In the genomic region with DNA sequence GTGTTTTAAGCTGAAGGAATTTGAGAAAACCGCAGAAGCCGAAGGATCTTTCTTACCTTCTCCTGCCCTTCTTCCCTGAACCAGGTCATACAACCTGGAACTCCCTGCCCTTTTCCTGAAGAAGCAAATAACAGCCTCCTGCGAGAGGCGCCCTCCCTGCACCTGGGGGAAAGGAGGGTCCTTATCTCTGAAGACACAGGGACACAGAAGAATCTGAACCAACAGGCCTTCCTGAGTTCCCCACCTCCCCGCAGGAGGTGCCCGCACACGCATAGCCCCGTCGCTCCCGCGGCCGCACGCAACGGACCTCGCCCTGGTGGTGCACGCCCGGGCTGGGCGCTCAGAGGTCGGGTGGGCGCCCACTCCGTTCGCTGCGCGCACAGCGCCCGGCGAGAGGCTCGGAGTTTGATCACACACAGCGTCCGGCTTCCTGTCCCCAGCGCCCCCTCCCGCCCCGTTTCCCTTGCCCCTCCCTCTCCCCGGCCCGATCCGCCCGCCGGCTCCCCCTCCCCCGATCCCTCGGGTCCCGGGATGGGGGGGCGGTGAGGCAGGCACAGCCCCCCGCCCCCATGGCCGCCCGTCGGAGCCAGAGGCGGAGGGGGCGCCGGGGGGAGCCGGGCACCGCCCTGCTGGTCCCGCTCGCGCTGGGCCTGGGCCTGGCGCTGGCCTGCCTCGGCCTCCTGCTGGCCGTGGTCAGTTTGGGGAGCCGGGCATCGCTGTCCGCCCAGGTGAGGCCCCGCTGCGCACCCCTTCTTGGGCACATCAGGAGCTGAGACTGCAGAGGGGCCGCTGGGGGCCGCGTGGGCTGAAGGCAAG, we compare ENCODE assay signal across 8 cellular contexts. TPM values are rescaled to one million over a fixed set of nuclear protein-coding genes. Genes with fewer than 3 reads are reported as not detected.
A peak's percentile ranks its signal among the peaks of the same experiment; 100 is the strongest.
DNase-seq lines count a peak whose midpoint lies in the region; ATAC-seq, FAIRE-seq and TF ChIP-seq lines count a peak whose summit lies in the region.

A gene with protein sequence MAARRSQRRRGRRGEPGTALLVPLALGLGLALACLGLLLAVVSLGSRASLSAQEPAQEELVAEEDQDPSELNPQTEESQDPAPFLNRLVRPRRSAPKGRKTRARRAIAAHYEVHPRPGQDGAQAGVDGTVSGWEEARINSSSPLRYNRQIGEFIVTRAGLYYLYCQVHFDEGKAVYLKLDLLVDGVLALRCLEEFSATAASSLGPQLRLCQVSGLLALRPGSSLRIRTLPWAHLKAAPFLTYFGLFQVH (plus strand): TSS at position 474 of the 816 bp plus-strand sequence. CDS start 96 bp downstream, at position 570.

- no peaks in the 10 kb centered on the region for H3F3A ChIP-seq in smooth muscle cell (ENCODE audit: low read depth)

- DNase-seq in T-helper 9 cell (peak; percentile 53), cardiac fibroblast (ENCODE audit: low read depth in 2 of 2) (peak; percentile 17 to 31), keratinocyte (ENCODE audit: low read depth, low spot score) (no peak), smooth muscle cell (lab: John Stamatoyannopoulos, UW; ENCODE audit: unreplicated experiment) (no peak), DMS114 treated with DMSO at 0.1 percent for 48 hours (lab: John Stamatoyannopoulos, UW; ENCODE audit: unreplicated experiment) (no peak)

- H3K27me3 ChIP-seq in keratinocyte (ENCODE audit: control insufficient read depth, extremely low read depth, insufficient read depth, low read length) (no peaks in the 10 kb centered on the region), smooth muscle cell (ENCODE audit: low read depth) (no peaks in the 10 kb centered on the region)

- TF ChIP-seq CTCF in cardiac fibroblast (IDR thresholded peaks at IDR 0.05; ENCODE audit: low read depth, low read length) (peak; percentile 20), keratinocyte (optimal IDR thresholded peaks at IDR 0.05 in 1 of 3, IDR thresholded peaks at IDR 0.05 in 1 of 3, conservative IDR thresholded peaks at IDR 0.05 in 1 of 3; ENCODE audit: extremely low read depth in 1 of 3, insufficient read depth in 2 of 3, low read length in 3 of 3) (no peak), smooth muscle cell (IDR thresholded peaks at IDR 0.05; ENCODE audit: borderline replicate concordance, insufficient read depth, poor library complexity, severe bottlenecking) (no peak)

- H3K79me2 ChIP-seq in keratinocyte (ENCODE audit: control insufficient read depth, insufficient read depth, low read length) (no peaks in the 10 kb centered on the region), smooth muscle cell (ENCODE audit: low read depth) (no peaks in the 10 kb centered on the region)

- H2AFZ ChIP-seq in keratinocyte (ENCODE audit: control insufficient read depth, low read length) (peak within 1 kb of the TSS; percentile 58), smooth muscle cell (ENCODE audit: low read depth) (peak within 1 kb of the TSS; percentile 74)

- peak; percentile 69 for FAIRE-seq in keratinocyte (lab: Jason Lieb, UNC)

- H3K9ac ChIP-seq in keratinocyte (ENCODE audit: control insufficient read depth, extremely low read depth, insufficient read depth, low read length) (peak within 1 kb of the TSS; percentile 62), smooth muscle cell (ENCODE audit: low read depth) (peak within 1 kb of the TSS; percentile 53)

- H3K27ac ChIP-seq in keratinocyte (ENCODE audit: control insufficient read depth, insufficient read depth, low read length) (no peak within 1 kb of the TSS), smooth muscle cell (ENCODE audit: low read depth) (no peak within 1 kb of the TSS)

- no peaks in the 10 kb centered on the region for H4K20me1 ChIP-seq in keratinocyte (ENCODE audit: control insufficient read depth, extremely low read depth, insufficient read depth, low read length)
- H4K20me1 ChIP-seq in smooth muscle cell (ENCODE audit: low read depth), result no peaks in the 10 kb centered on the region

- 2% methylated on average over 31 of the region's 65 CpGs for WGBS in smooth muscle cell (ENCODE audit: low lambda C conversion rate)

- dilution Hi-C loops in keratinocyte (cut with MboI; ENCODE audit: extremely low pct_ligation_motif_present, low sequenced_read_pairs), result no loop called here

- H3K9me3 ChIP-seq in keratinocyte (ENCODE audit: control insufficient read depth, low read depth, low read length) (no peaks in the 10 kb centered on the region), smooth muscle cell (replicated peaks; ENCODE audit: low read depth) (no peaks in the 10 kb centered on the region)

- peak; percentile 66 for TF ChIP-seq POLR2A in GM19193 (IDR thresholded peaks at IDR 0.05; ENCODE audit: extremely low read depth, insufficient read depth, insufficient read length)

- H3K9me1 ChIP-seq in keratinocyte (ENCODE audit: control insufficient read depth, extremely low read depth, insufficient read depth, low read length), result no peaks in the 10 kb centered on the region

- no peak for ATAC-seq in GM18519 (IDR thresholded peaks at IDR 0.05; ENCODE audit: low FRiP score, unreplicated experiment)
- ATAC-seq in GM18520 (IDR thresholded peaks at IDR 0.05; ENCODE audit: unreplicated experiment), result no peak

- peak within 1 kb of the TSS; percentile 74 for H3K4me2 ChIP-seq in keratinocyte (ENCODE audit: control insufficient read depth, extremely low read depth, insufficient read depth, low read depth, low read length)
- peak within 1 kb of the TSS; percentile 89 for H3K4me2 ChIP-seq in smooth muscle cell

- H3K36me3 ChIP-seq in keratinocyte (ENCODE audit: control insufficient read depth in 2 of 2, extremely low read depth in 1 of 2, insufficient read depth in 2 of 2, low read length in 2 of 2), result no peaks in the 10 kb centered on the region
- H3K36me3 ChIP-seq in smooth muscle cell (ENCODE audit: low read depth), result no peaks in the 10 kb centered on the region

- peak within 1 kb of the TSS; percentile 53 to 57 for H3K4me3 ChIP-seq in cardiac fibroblast (replicated peaks in 1 of 2; ENCODE audit: low read depth in 2 of 2, low read length in 2 of 2)
- peak within 1 kb of the TSS; percentile 31 to 41 (median 34) for H3K4me3 ChIP-seq in keratinocyte (ENCODE audit: control insufficient read depth in 2 of 3, extremely low read depth in 1 of 3, insufficient read depth in 2 of 3, low read depth in 1 of 3, low read length in 3 of 3)
- peak within 1 kb of the TSS; percentile 58 for H3K4me3 ChIP-seq in smooth muscle cell

- H3K4me1 ChIP-seq in keratinocyte (ENCODE audit: control insufficient read depth, extremely low read depth, insufficient read depth, low read length), result peaks cover 8% of the 10 kb centered on the region
- peaks cover 5% of the 10 kb centered on the region for H3K4me1 ChIP-seq in smooth muscle cell (ENCODE audit: low read depth)

RNA-seq across cellular contexts. Expression of the gene that starts here (rescaled TPM):
- 0.39 to 1.5 TPM (median 1.0 TPM) in 3 replicates for polyA plus RNA-seq in keratinocyte
- 0.86 TPM for polyA plus RNA-seq in keratinocyte (2011; ENCODE audit: low read depth)
- polyA plus RNA-seq in keratinocyte (2011; cell fraction: cytosol; rRNA removed), result 0.46 and 1.9 TPM in 2 replicates
- 0.95 and 1.2 TPM in 2 replicates for polyA plus RNA-seq in keratinocyte (2011; cell fraction: nucleus; rRNA removed)
- 1.6 TPM in 2 replicates for polyA plus RNA-seq in keratinocyte (2012; ENCODE audit: low replicate concordance)
- polyA minus RNA-seq in keratinocyte, result 1.2 to 2.0 TPM in 2 of 3 replicates, not detected in the other
- polyA minus RNA-seq in keratinocyte (2011; cell fraction: cytosol; rRNA and poly(A)+ RNA removed), result not detected
- polyA minus RNA-seq in keratinocyte (2011; cell fraction: nucleus; rRNA and poly(A)+ RNA removed), result not detected in 2 replicates
- total RNA-seq in smooth muscle cell, result 5.9 and 6.2 TPM in 2 replicates
- 13.6 and 16.1 TPM in 2 replicates for polyA plus RNA-seq in smooth muscle cell

Comparison
In these comparisons a context has a peak if more than half of its experiments do, and no peak if none do; other contexts are left out.
1. DNase-seq: peak in T-helper 9 cell (single experiment) and cardiac fibroblast (2 of 2); none in keratinocyte (single experiment), smooth muscle cell (single experiment) and DMS114 treated with DMSO at 0.1 percent for 48 hours (single experiment).
2. Peak in every context shown above with its lines, with median percentiles within 50 percentile points of each other: H3K4me3 ChIP-seq.